In genomic region chr20:37914367-37914671, GRCh38 we compare ENCODE assay signal across 15 cellular contexts. TPM values are rescaled to one million over a fixed set of nuclear protein-coding genes. Genes with fewer than 3 reads are reported as not detected.
A peak's percentile ranks its signal among the peaks of the same experiment; 100 is the strongest.
DNase-seq lines count a peak whose midpoint lies in the region; ATAC-seq and TF ChIP-seq lines count a peak whose summit lies in the region.
"Had no signal": no experiment of that assay in that cellular context is flagged by ENCODE, and none has a peak within 500 bp of the region (broad histone marks: within the 10 kb centered on the region; RNA-seq: fewer than 3 reads in every experiment).

No MANE protein-coding gene starts in this region.

- H2BK20ac ChIP-seq in IMR-90 (ENCODE audit: low read depth, low read length): no peak overlapping the region

- POLR2A ChIA-PET in IMR-90 (lab: Charles Lee; ENCODE audit: unreplicated experiment): no interaction called here

- H3K4me3 ChIP-seq in BLaER1: no peak overlapping the region; the same call in 1 of the 2 replicates
- no peak overlapping the region for H3K4me3 ChIP-seq in IMR-90 (ENCODE audit: insufficient read depth, low read depth, low read length)
- peak overlapping the region; percentile 42 for H3K4me3 ChIP-seq in coronary artery
- H3K4me3 ChIP-seq in MG63: no peak overlapping the region
- H3K4me3 ChIP-seq in WERI-Rb-1 (ENCODE audit: low read depth, low read length): no peak overlapping the region

- no peak overlapping the region for H3K56ac ChIP-seq in IMR-90 (ENCODE audit: extremely low read depth, insufficient read depth, low read length)

- H3K27ac ChIP-seq in BLaER1 (no peak overlapping the region), IMR-90 (ENCODE audit: insufficient read depth, low read length) (no peak overlapping the region), coronary artery (no peak overlapping the region), WERI-Rb-1 (no peak overlapping the region)
- H3K27ac ChIP-seq: foreskin keratinocyte, neutrophil had no signal

- no peaks in the 10 kb centered on the region for H3K36me3 Mint-ChIP-seq in natural killer cell

- H3K23ac ChIP-seq in IMR-90 (ENCODE audit: low read depth, low read length): no peak overlapping the region

- H3K9me3 ChIP-seq in BLaER1 (no peaks in the 10 kb centered on the region), IMR-90 (ENCODE audit: control insufficient read depth, insufficient read depth, low read length) (no peaks in the 10 kb centered on the region), MG63 (no peaks in the 10 kb centered on the region), WERI-Rb-1 (ENCODE audit: severe bottlenecking) (no peaks in the 10 kb centered on the region)
- H3K9me3 ChIP-seq: neutrophil had no signal

- H3K9ac ChIP-seq in BLaER1 (no peak overlapping the region), IMR-90 (ENCODE audit: low read depth, low read length) (no peak overlapping the region)

- TF ChIP-seq CTCF in IMR-90 (conservative IDR thresholded peaks at IDR 0.05; ENCODE audit: low read depth, low read length) (no peak), coronary artery (IDR thresholded peaks at IDR 0.05) (no peak), natural killer cell (IDR thresholded peaks at IDR 0.05) (no peak), WERI-Rb-1 (IDR thresholded peaks at IDR 0.05; ENCODE audit: low read depth, low read length) (no peak)

- no peaks in the 10 kb centered on the region for H3K9me1 ChIP-seq in IMR-90 (ENCODE audit: insufficient read depth, low read length)

- no peak overlapping the region for H4K91ac ChIP-seq in IMR-90 (ENCODE audit: insufficient read depth, low read depth, low read length)

- no peak for DNase-seq in IMR-90
- DNase-seq in coronary artery (ENCODE audit: low spot score): no peak
- DNase-seq in natural killer cell: no peak
- no peak for DNase-seq in MG63
- no peak for DNase-seq in DMS 273 (lab: John Stamatoyannopoulos, UW; ENCODE audit: unreplicated experiment)
- DNase-seq in WERI-Rb-1: no peak
- DNase-seq: effector CD4-positive, alpha-beta T cell; foreskin keratinocyte; left cardiac atrium; stimulated activated CD8-positive, alpha-beta memory T cell treated with anti-CD3 and anti-CD28 coated beads, Interleukin-4, amount 100 ng/mL, for 48 hours had no signal

- no peak overlapping the region for H3K18ac ChIP-seq in IMR-90 (ENCODE audit: low read depth, low read length)

- H3K9me3 Mint-ChIP-seq in natural killer cell: no peaks in the 10 kb centered on the region

- no peak for TF ChIP-seq POLR2A in IMR-90 (IDR thresholded peaks at IDR 0.05; ENCODE audit: low read depth, low read length)

- peaks cover 19 to 53% of the 10 kb centered on the region in 2 donors for H3K4me1 Mint-ChIP-seq in natural killer cell

- H3K36me3 ChIP-seq in BLaER1 (no peaks in the 10 kb centered on the region), IMR-90 (ENCODE audit: control insufficient read depth, insufficient read depth, low read length) (no peaks in the 10 kb centered on the region), MG63 (no peaks in the 10 kb centered on the region), WERI-Rb-1 (no peaks in the 10 kb centered on the region)
- H3K36me3 ChIP-seq: neutrophil had no signal

- no peak overlapping the region for H2BK120ac ChIP-seq in IMR-90 (ENCODE audit: low read depth, low read length)

- H3K27ac Mint-ChIP-seq in natural killer cell: peak overlapping the region in 1 of 2 donors; percentile 88

- ATAC-seq in IMR-90 (ENCODE audit: low read depth) (no peak), natural killer cell (no peak), GM18519 (IDR thresholded peaks at IDR 0.05; ENCODE audit: low FRiP score, unreplicated experiment) (no peak)

- H2AFZ ChIP-seq in IMR-90 (replicated peaks; ENCODE audit: low read length, poor library complexity): no peak overlapping the region

- intact Hi-C loops in IMR-90 (cut with micrococcal nuclease) (no loop called here), natural killer cell (cut with micrococcal nuclease) (no loop called here)

- no peak for TF ChIP-seq RAD21 in IMR-90 (IDR thresholded peaks at IDR 0.05; ENCODE audit: low read length)

- no peak overlapping the region for H4K8ac ChIP-seq in IMR-90 (ENCODE audit: low read depth in 2 of 2, low read length in 2 of 2)

- BruUV-seq in IMR-90 (replicated peaks; lab: Mats Ljungman, UMichigan): no TSS peak

- no peak overlapping the region for H3K4ac ChIP-seq in IMR-90 (ENCODE audit: low read depth, low read length)

- H3K27me3 ChIP-seq in BLaER1: peaks cover 65% of the 10 kb centered on the region
- H3K27me3 ChIP-seq in IMR-90 (ENCODE audit: control insufficient read depth, insufficient read depth, low read length): peaks cover 84% of the 10 kb centered on the region
- peaks cover 27% of the 10 kb centered on the region for H3K27me3 ChIP-seq in MG63
- H3K27me3 ChIP-seq in WERI-Rb-1 (ENCODE audit: insufficient read depth, low read depth, severe bottlenecking): no peaks in the 10 kb centered on the region

- H3K79me1 ChIP-seq in IMR-90 (ENCODE audit: low read depth in 1 of 2, low read length in 2 of 2): no peaks in the 10 kb centered on the region

- H2AK9ac ChIP-seq in IMR-90 (replicated peaks; ENCODE audit: low read depth, low read length, poor library complexity): peak overlapping the region; percentile 15

- WGBS in IMR-90 (ENCODE audit: extremely low coverage in 2 of 2, insufficient read length in 1 of 2), 2 experiments: no CpG with 5 or more reads among the region's 5 CpGs

- peaks cover 22 to 42% of the 10 kb centered on the region in 2 donors for H3K27me3 Mint-ChIP-seq in natural killer cell (ENCODE audit: low read depth in 2 of 2)

- CTCF ChIA-PET in IMR-90 (lab: Yijun Ruan, JAX): no interaction called here

- dilution Hi-C loops in IMR-90 (cut with HindIII; ENCODE audit: low sequenced_read_pairs, unreplicated experiment): no loop called here

- H4K20me1 ChIP-seq in BLaER1: no peaks in the 10 kb centered on the region
- no peaks in the 10 kb centered on the region for H4K20me1 ChIP-seq in IMR-90 (ENCODE audit: insufficient read depth, low read length)

- no peak overlapping the region for H2AK5ac ChIP-seq in IMR-90 (ENCODE audit: low read depth, low read length)

- no peak overlapping the region for H4K5ac ChIP-seq in IMR-90 (ENCODE audit: low read depth, low read length)

- in situ Hi-C loops in IMR-90 (cut with MboI; ENCODE audit: low sequenced_read_pairs): no loop called here

- no peak overlapping the region for H2BK15ac ChIP-seq in IMR-90 (ENCODE audit: low read depth, low read length)

- H2BK5ac ChIP-seq in IMR-90 (ENCODE audit: low read depth, low read length, poor library complexity, severe bottlenecking): peak overlapping the region; percentile 68

- H3K4me2 ChIP-seq in BLaER1 (peak overlapping the region; percentile 72), IMR-90 (ENCODE audit: low read depth, low read length) (no peak overlapping the region)

- H3K4me3 Mint-ChIP-seq in natural killer cell: peak overlapping the region; percentile 49

- peaks cover 20% of the 10 kb centered on the region for H3K4me1 ChIP-seq in BLaER1
- H3K4me1 ChIP-seq in IMR-90 (ENCODE audit: control insufficient read depth, insufficient read depth, low read length): no peaks in the 10 kb centered on the region; the same call in 1 of the 2 replicates
- H3K4me1 ChIP-seq: foreskin keratinocyte had no signal

- no peak overlapping the region for H3K14ac ChIP-seq in IMR-90 (replicated peaks; ENCODE audit: low read depth, low read length)

TF ChIP-seq in IMR-90, 13 proteins besides CTCF, POLR2A, EP300 and RAD21:
- TF ChIP-seq CEBPB (IDR thresholded peaks at IDR 0.05; ENCODE audit: low read depth, low read length): no peak
- no peak for TF ChIP-seq NFE2L2 (IDR thresholded peaks at IDR 0.05; ENCODE audit: low read depth, low read length)
- no peak for TF ChIP-seq MAZ (IDR thresholded peaks at IDR 0.05; ENCODE audit: borderline replicate concordance, low read depth, low read length)
- no peak for TF ChIP-seq USF2 (IDR thresholded peaks at IDR 0.05; ENCODE audit: low read depth, low read length)
- TF ChIP-seq SMC3 (IDR thresholded peaks at IDR 0.05; ENCODE audit: low read depth, low read length): no peak
- no peak for TF ChIP-seq ELK1 (IDR thresholded peaks at IDR 0.05; ENCODE audit: borderline replicate concordance, low read depth, low read length)
- TF ChIP-seq RFX5 (IDR thresholded peaks at IDR 0.05; ENCODE audit: low read depth, low read length): no peak
- no peak for TF ChIP-seq CHD1 (IDR thresholded peaks at IDR 0.05; ENCODE audit: low read depth, low read length)
- TF ChIP-seq MXI1 (IDR thresholded peaks at IDR 0.05; ENCODE audit: borderline replicate concordance, low read depth, low read length): no peak
- no peak for TF ChIP-seq MAFK (IDR thresholded peaks at IDR 0.05; ENCODE audit: low read depth, low read length)
- no peak for TF ChIP-seq FOS (IDR thresholded peaks at IDR 0.05; ENCODE audit: low read depth, low read length)
- TF ChIP-seq BHLHE40 (IDR thresholded peaks at IDR 0.05; ENCODE audit: low read depth, low read length): no peak
- TF ChIP-seq RCOR1 (IDR thresholded peaks at IDR 0.05; ENCODE audit: insufficient replicate concordance, low read length): no peak

RNA-seq across cellular contexts. Expression of gene VSTM2L, which starts 11.4 kb away (rescaled TPM):
- under 0.01 and 0.18 TPM in 2 replicates for total RNA-seq in IMR-90 (2012; rRNA removed)
- 0.19 and 0.57 TPM in 2 replicates for polyA plus RNA-seq in IMR-90 (2012; rRNA removed)
- polyA plus RNA-seq in IMR-90 (2012; cell fraction: cytosol; rRNA removed): 0.41 and 0.70 TPM in 2 replicates
- polyA plus RNA-seq in IMR-90 (2012; cell fraction: nucleus; rRNA removed; ENCODE audit: low replicate concordance): 0.18 and 0.34 TPM in 2 replicates
- total RNA-seq in natural killer cell: under 1 TPM in 1 of 3 donors, not detected in 2; 0.18 TPM
- total RNA-seq in MG63 (2014; rRNA removed; shearing (Covaris generic); ENCODE audit: low replicate concordance): 0.81 and 4.0 TPM in 2 replicates
- total RNA-seq: activated CD8-positive, alpha-beta memory T cell treated with anti-CD3 and anti-CD28 coated beads for 36 hours; T-helper 2 cell treated with Interferon-gamma antibody and Interleukin-4, amounts not matched to agents 100 ng/mL and 5 ng/mL, for 36 hours had no signal
